In genomic region chr12:89383235-89384049, GRCh38 we compare ENCODE assay signal across 10 cellular contexts. TPM values are rescaled to one million over a fixed set of nuclear protein-coding genes. Genes with fewer than 3 reads are reported as not detected.
DNase-seq lines count a peak whose midpoint lies in the region; ATAC-seq and TF ChIP-seq lines count a peak whose summit lies in the region.
"Had no signal": no experiment of that assay in that cellular context is flagged by ENCODE, and none has a peak within 500 bp of the region (broad histone marks: within the 10 kb centered on the region; RNA-seq: fewer than 3 reads in every experiment).

No MANE protein-coding gene starts in this region.

- CTCF ChIA-PET in T-cell (lab: Charles Lee): interaction anchor here in 1 of 2 donors (0.6 kb wide), 1 partner anchor 111 kb away, joined by 3 read pairs; no protein-coding TSS in a partner anchor

- no peaks in the 10 kb centered on the region for H3K36me3 Mint-ChIP-seq in T-cell
- H3K36me3 Mint-ChIP-seq: naive thymus-derived CD8-positive, alpha-beta T cell had no signal

- peak; percentile 91 for ATAC-seq in sciatic nerve
- ATAC-seq in T-cell (replicated peaks in 1 of 4): no peak
- ATAC-seq: naive thymus-derived CD8-positive, alpha-beta T cell had no signal

- H3K4me3 ChIP-seq in cardiac muscle cell: no peak overlapping the region
- no peak overlapping the region for H3K4me3 ChIP-seq in effector memory CD4-positive, alpha-beta T cell (ENCODE audit: insufficient read depth, low read depth, low read length, poor library complexity, severe bottlenecking)
- no peak overlapping the region for H3K4me3 ChIP-seq in BE2C (ENCODE audit: low read depth, low read length)

- TF ChIP-seq CTCF in cardiac muscle cell (IDR thresholded peaks at IDR 0.05; ENCODE audit: low read depth, low read length): no peak
- no peak for TF ChIP-seq CTCF in BE2C (IDR thresholded peaks at IDR 0.05; ENCODE audit: low read depth, low read length)

- peak overlapping the region; percentile 89 for H3K27ac ChIP-seq in cardiac muscle cell
- H3K27ac ChIP-seq in effector memory CD4-positive, alpha-beta T cell (ENCODE audit: insufficient read depth, low read length, poor library complexity, severe bottlenecking): no peak overlapping the region

- H3K36me3 ChIP-seq in cardiac muscle cell (no peaks in the 10 kb centered on the region), BE2C (no peaks in the 10 kb centered on the region)
- no peaks in the 10 kb centered on the region for H3K36me3 ChIP-seq in effector memory CD4-positive, alpha-beta T cell (ENCODE audit: control insufficient read depth, insufficient read depth, low read length)

- POLR2A ChIA-PET in T-cell (lab: Charles Lee): no interaction called here

- H3K9me3 Mint-ChIP-seq in T-cell: no peaks in the 10 kb centered on the region
- H3K9me3 Mint-ChIP-seq: naive thymus-derived CD8-positive, alpha-beta T cell had no signal

- H3K27ac Mint-ChIP-seq in T-cell: no peak overlapping the region

- DNase-seq in GM03348 (ENCODE audit: low spot score) (peak; percentile 63), SHP77 treated with DMSO at 0.1 percent for 48 hours (lab: John Stamatoyannopoulos, UW) (peak; percentile 31), cardiac muscle cell (ENCODE audit: low read depth in 1 of 2, low spot score in 1 of 2) (no peak), sciatic nerve (ENCODE audit: low spot score) (no peak), NCI-H1436 (lab: John Stamatoyannopoulos, UW) (no peak), T-cell (no peak), BE2C (no peak)
- DNase-seq in effector memory CD4-positive, alpha-beta T cell: no peak
- DNase-seq: naive thymus-derived CD8-positive, alpha-beta T cell; NK-92 treated with Interleukin-12 subunit alpha and Interleukin-12 subunit beta, amount 100 ng/mL, for 24 hours had no signal

- H3K27me3 Mint-ChIP-seq in T-cell: no peaks in the 10 kb centered on the region

- H3K27me3 ChIP-seq in cardiac muscle cell (no peaks in the 10 kb centered on the region), BE2C (no peaks in the 10 kb centered on the region)
- no peaks in the 10 kb centered on the region for H3K27me3 ChIP-seq in effector memory CD4-positive, alpha-beta T cell (replicated peaks; ENCODE audit: control insufficient read depth, insufficient read depth, low read length, poor library complexity, severe bottlenecking)

- no peak overlapping the region for H3K4me3 Mint-ChIP-seq in T-cell
- H3K4me3 Mint-ChIP-seq: naive thymus-derived CD8-positive, alpha-beta T cell had no signal

- intact Hi-C loops in sciatic nerve (cut with DNase I): no loop called here

- H3K9me3 ChIP-seq in cardiac muscle cell (ENCODE audit: low read depth) (no peaks in the 10 kb centered on the region), BE2C (no peaks in the 10 kb centered on the region)
- H3K9me3 ChIP-seq in effector memory CD4-positive, alpha-beta T cell (ENCODE audit: control insufficient read depth, low read length): no peaks in the 10 kb centered on the region

- H3K4me1 ChIP-seq in cardiac muscle cell (ENCODE audit: low read depth) (peaks cover 52% of the 10 kb centered on the region), BE2C (peaks cover 9% of the 10 kb centered on the region)
- no peaks in the 10 kb centered on the region for H3K4me1 ChIP-seq in effector memory CD4-positive, alpha-beta T cell (ENCODE audit: control insufficient read depth, insufficient read depth, low read length, poor library complexity, severe bottlenecking)

- peaks cover 0 to 4% (median 0%) of the 10 kb centered on the region in 3 donors for H3K4me1 Mint-ChIP-seq in T-cell

RNA-seq across cellular contexts. Expression of gene DUSP6, which starts 31.1 kb away (rescaled TPM):
- total RNA-seq in cardiac muscle cell: 200 and 260 TPM in 2 replicates
- 177 and 191 TPM in 2 replicates for polyA plus RNA-seq in cardiac muscle cell
- 93.3 TPM for total RNA-seq in sciatic nerve
- total RNA-seq in T-cell: 10 to 100 TPM in 1 of 5 donors, 1 to 10 TPM in 4; 2.7 to 13.7 (median 3.1) TPM
- 14.1 TPM for polyA plus RNA-seq in BE2C (2012; ENCODE audit: insufficient read depth, insufficient read length, low read depth)

Comparison
In these comparisons a context has a peak if more than half of its experiments do, and no peak if none do; other contexts are left out.
1. DNase-seq: peak in GM03348 (single experiment) and SHP77 treated with DMSO at 0.1 percent for 48 hours (single experiment); none in cardiac muscle cell (0 of 2), sciatic nerve (single experiment), NCI-H1436 (single experiment), effector memory CD4-positive, alpha-beta T cell (0 of 3), T-cell (0 of 34) and BE2C (single experiment).